In genomic region chr5:14902826-14903560, GRCh38 we compare ENCODE assay signal across 1 cellular context.
TF ChIP-seq lines count a peak whose summit lies in the region.

No MANE protein-coding gene starts in this region.

TF ChIP-seq in IMR-90, 13 proteins besides CTCF, POLR2A, EP300 and RAD21 (continued from another document):
- TF ChIP-seq ELK1 (IDR thresholded peaks at IDR 0.05; ENCODE audit: borderline replicate concordance, low read depth, low read length), result no peak
- TF ChIP-seq, protein P1, sequence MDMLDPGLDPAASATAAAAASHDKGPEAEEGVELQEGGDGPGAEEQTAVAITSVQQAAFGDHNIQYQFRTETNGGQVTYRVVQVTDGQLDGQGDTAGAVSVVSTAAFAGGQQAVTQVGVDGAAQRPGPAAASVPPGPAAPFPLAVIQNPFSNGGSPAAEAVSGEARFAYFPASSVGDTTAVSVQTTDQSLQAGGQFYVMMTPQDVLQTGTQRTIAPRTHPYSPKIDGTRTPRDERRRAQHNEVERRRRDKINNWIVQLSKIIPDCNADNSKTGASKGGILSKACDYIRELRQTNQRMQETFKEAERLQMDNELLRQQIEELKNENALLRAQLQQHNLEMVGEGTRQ (IDR thresholded peaks at IDR 0.05; ENCODE audit: low read depth, low read length), result no peak
TF ChIP-seq in IMR-90: peak in this region for 0.
